ENCODE assay signal across 2 cellular contexts in genomic region chr13:106562301-106562700, GRCh38.
TF ChIP-seq lines count a peak whose summit lies in the region.

No MANE protein-coding gene starts in this region.

TF ChIP-seq in SK-N-SH treated with all-trans-retinoic acid at 6 μM for 48 hours, 23 proteins besides CTCF, POLR2A, EP300 and RAD21:
- TF ChIP-seq OSR1 (CRISPR knock-in tag; IDR thresholded peaks at IDR 0.05): no peak
- TF ChIP-seq ZFP3 (CRISPR knock-in tag; IDR thresholded peaks at IDR 0.05): 0 out of 2 replicates have a peak, but pooled peaks have one; percentile 24

TF ChIP-seq in SK-N-SH, 30 proteins besides CTCF, POLR2A, EP300 and RAD21:
- no peak for TF ChIP-seq GATA2 (CRISPR knock-in tag; IDR thresholded peaks at IDR 0.05)
- no peak for TF ChIP-seq EZH2phosphoT487 (IDR thresholded peaks at IDR 0.05; ENCODE audit: borderline replicate concordance, low read depth)
- TF ChIP-seq GABPA (IDR thresholded peaks at IDR 0.05; ENCODE audit: low read depth): no peak
- TF ChIP-seq, protein P1, sequence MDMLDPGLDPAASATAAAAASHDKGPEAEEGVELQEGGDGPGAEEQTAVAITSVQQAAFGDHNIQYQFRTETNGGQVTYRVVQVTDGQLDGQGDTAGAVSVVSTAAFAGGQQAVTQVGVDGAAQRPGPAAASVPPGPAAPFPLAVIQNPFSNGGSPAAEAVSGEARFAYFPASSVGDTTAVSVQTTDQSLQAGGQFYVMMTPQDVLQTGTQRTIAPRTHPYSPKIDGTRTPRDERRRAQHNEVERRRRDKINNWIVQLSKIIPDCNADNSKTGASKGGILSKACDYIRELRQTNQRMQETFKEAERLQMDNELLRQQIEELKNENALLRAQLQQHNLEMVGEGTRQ (IDR thresholded peaks at IDR 0.05; ENCODE audit: borderline replicate concordance, low read depth, low read length): no peak
- no peak for TF ChIP-seq RFX5 (IDR thresholded peaks at IDR 0.05; ENCODE audit: low read length)
- TF ChIP-seq NFIC (IDR thresholded peaks at IDR 0.05; ENCODE audit: borderline replicate concordance): no peak
- no peak for TF ChIP-seq FOXM1 (IDR thresholded peaks at IDR 0.05; ENCODE audit: low read depth)
- no peak for TF ChIP-seq SMC3 (IDR thresholded peaks at IDR 0.05; ENCODE audit: low read depth, low read length)
- no peak for TF ChIP-seq IRF3 (IDR thresholded peaks at IDR 0.05; ENCODE audit: low read depth, low read length)
- no peak for TF ChIP-seq MXI1 (IDR thresholded peaks at IDR 0.05; ENCODE audit: low read depth, low read length)
- TF ChIP-seq, protein P2, sequence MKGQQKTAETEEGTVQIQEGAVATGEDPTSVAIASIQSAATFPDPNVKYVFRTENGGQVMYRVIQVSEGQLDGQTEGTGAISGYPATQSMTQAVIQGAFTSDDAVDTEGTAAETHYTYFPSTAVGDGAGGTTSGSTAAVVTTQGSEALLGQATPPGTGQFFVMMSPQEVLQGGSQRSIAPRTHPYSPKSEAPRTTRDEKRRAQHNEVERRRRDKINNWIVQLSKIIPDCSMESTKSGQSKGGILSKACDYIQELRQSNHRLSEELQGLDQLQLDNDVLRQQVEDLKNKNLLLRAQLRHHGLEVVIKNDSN (IDR thresholded peaks at IDR 0.05; ENCODE audit: borderline replicate concordance, low read depth): no peak
- TF ChIP-seq, protein P3, sequence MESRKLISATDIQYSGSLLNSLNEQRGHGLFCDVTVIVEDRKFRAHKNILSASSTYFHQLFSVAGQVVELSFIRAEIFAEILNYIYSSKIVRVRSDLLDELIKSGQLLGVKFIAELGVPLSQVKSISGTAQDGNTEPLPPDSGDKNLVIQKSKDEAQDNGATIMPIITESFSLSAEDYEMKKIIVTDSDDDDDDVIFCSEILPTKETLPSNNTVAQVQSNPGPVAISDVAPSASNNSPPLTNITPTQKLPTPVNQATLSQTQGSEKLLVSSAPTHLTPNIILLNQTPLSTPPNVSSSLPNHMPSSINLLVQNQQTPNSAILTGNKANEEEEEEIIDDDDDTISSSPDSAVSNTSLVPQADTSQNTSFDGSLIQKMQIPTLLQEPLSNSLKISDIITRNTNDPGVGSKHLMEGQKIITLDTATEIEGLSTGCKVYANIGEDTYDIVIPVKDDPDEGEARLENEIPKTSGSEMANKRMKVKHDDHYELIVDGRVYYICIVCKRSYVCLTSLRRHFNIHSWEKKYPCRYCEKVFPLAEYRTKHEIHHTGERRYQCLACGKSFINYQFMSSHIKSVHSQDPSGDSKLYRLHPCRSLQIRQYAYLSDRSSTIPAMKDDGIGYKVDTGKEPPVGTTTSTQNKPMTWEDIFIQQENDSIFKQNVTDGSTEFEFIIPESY (IDR thresholded peaks at IDR 0.05; ENCODE audit: borderline replicate concordance, low read depth): no peak
- TF ChIP-seq JUND (IDR thresholded peaks at IDR 0.05): no peak
- no peak for TF ChIP-seq FOSL2 (IDR thresholded peaks at IDR 0.05; ENCODE audit: borderline replicate concordance, low read depth)
- TF ChIP-seq TAF1 (IDR thresholded peaks at IDR 0.05; ENCODE audit: borderline replicate concordance, low read depth, low read length): no peak
- TF ChIP-seq, protein P4, sequence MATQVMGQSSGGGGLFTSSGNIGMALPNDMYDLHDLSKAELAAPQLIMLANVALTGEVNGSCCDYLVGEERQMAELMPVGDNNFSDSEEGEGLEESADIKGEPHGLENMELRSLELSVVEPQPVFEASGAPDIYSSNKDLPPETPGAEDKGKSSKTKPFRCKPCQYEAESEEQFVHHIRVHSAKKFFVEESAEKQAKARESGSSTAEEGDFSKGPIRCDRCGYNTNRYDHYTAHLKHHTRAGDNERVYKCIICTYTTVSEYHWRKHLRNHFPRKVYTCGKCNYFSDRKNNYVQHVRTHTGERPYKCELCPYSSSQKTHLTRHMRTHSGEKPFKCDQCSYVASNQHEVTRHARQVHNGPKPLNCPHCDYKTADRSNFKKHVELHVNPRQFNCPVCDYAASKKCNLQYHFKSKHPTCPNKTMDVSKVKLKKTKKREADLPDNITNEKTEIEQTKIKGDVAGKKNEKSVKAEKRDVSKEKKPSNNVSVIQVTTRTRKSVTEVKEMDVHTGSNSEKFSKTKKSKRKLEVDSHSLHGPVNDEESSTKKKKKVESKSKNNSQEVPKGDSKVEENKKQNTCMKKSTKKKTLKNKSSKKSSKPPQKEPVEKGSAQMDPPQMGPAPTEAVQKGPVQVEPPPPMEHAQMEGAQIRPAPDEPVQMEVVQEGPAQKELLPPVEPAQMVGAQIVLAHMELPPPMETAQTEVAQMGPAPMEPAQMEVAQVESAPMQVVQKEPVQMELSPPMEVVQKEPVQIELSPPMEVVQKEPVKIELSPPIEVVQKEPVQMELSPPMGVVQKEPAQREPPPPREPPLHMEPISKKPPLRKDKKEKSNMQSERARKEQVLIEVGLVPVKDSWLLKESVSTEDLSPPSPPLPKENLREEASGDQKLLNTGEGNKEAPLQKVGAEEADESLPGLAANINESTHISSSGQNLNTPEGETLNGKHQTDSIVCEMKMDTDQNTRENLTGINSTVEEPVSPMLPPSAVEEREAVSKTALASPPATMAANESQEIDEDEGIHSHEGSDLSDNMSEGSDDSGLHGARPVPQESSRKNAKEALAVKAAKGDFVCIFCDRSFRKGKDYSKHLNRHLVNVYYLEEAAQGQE (IDR thresholded peaks at IDR 0.05; ENCODE audit: low read depth, low read length): no peak
